In the genomic region with DNA sequence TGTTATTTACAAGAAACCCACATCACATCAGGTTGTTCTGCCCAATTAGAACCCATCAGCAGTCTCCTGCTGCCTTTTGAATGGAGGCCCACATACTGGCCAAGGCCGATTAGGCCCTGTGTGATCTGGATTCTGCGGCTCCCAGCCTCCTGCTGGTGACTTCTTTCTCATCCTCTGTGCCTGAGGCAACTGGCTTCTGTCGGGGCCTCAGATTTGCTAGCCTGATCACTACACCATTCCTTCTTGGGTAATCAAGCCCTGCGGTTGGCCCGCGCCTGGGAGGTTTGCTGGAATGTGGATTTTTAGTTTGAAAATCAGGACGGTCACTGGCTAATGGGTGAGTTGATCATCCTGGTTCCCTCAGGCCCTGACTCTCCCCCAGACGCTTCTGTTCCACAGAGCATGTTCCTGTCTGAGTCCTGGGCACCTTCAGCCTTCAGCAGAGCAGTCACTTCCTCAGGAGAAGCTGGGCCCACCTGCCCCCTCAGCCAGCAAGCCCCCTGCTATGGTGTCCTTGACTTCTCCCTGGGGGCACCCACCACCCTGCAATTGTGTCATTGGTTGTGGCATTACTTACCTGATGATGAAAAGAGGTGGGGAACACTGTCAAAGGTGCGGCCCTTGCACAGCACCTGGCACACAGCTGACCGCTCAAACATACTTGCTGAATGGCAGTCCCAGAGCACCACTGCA, we compare ENCODE assay signal across 1 cellular context.
TF ChIP-seq lines count a peak whose summit lies in the region.

No MANE protein-coding gene starts in this region.

TF ChIP-seq in GM23338, 12 proteins besides CTCF, POLR2A, EP300 and RAD21:
- TF ChIP-seq, protein P1, sequence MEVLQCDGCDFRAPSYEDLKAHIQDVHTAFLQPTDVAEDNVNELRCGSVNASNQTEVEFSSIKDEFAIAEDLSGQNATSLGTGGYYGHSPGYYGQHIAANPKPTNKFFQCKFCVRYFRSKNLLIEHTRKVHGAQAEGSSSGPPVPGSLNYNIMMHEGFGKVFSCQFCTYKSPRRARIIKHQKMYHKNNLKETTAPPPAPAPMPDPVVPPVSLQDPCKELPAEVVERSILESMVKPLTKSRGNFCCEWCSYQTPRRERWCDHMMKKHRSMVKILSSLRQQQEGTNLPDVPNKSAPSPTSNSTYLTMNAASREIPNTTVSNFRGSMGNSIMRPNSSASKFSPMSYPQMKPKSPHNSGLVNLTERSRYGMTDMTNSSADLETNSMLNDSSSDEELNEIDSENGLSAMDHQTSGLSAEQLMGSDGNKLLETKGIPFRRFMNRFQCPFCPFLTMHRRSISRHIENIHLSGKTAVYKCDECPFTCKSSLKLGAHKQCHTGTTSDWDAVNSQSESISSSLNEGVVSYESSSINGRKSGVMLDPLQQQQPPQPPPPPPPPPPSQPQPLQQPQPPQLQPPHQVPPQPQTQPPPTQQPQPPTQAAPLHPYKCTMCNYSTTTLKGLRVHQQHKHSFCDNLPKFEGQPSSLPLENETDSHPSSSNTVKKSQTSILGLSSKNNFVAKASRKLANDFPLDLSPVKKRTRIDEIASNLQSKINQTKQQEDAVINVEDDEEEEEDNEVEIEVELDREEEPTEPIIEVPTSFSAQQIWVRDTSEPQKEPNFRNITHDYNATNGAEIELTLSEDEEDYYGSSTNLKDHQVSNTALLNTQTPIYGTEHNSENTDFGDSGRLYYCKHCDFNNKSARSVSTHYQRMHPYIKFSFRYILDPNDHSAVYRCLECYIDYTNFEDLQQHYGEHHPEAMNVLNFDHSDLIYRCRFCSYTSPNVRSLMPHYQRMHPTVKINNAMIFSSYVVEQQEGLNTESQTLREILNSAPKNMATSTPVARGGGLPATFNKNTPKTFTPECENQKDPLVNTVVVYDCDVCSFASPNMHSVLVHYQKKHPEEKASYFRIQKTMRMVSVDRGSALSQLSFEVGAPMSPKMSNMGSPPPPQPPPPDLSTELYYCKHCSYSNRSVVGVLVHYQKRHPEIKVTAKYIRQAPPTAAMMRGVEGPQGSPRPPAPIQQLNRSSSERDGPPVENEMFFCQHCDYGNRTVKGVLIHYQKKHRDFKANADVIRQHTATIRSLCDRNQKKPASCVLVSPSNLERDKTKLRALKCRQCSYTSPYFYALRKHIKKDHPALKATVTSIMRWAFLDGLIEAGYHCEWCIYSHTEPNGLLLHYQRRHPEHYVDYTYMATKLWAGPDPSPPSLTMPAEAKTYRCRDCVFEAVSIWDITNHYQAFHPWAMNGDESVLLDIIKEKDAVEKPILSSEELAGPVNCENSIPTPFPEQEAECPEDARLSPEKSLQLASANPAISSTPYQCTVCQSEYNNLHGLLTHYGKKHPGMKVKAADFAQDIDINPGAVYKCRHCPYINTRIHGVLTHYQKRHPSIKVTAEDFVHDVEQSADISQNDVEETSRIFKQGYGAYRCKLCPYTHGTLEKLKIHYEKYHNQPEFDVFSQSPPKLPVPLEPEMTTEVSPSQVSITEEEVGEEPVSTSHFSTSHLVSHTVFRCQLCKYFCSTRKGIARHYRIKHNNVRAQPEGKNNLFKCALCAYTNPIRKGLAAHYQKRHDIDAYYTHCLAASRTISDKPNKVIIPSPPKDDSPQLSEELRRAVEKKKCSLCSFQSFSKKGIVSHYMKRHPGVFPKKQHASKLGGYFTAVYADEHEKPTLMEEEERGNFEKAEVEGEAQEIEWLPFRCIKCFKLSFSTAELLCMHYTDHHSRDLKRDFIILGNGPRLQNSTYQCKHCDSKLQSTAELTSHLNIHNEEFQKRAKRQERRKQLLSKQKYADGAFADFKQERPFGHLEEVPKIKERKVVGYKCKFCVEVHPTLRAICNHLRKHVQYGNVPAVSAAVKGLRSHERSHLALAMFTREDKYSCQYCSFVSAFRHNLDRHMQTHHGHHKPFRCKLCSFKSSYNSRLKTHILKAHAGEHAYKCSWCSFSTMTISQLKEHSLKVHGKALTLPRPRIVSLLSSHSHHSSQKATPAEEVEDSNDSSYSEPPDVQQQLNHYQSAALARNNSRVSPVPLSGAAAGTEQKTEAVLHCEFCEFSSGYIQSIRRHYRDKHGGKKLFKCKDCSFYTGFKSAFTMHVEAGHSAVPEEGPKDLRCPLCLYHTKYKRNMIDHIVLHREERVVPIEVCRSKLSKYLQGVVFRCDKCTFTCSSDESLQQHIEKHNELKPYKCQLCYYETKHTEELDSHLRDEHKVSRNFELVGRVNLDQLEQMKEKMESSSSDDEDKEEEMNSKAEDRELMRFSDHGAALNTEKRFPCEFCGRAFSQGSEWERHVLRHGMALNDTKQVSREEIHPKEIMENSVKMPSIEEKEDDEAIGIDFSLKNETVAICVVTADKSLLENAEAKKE (CRISPR knock-in tag; IDR thresholded peaks at IDR 0.05) = no peak
- no peak for TF ChIP-seq CREB1 (CRISPR knock-in tag; IDR thresholded peaks at IDR 0.05; ENCODE audit: low read depth)
- TF ChIP-seq NANOG (IDR thresholded peaks at IDR 0.05; ENCODE audit: borderline replicate concordance) = no peak
- no peak for TF ChIP-seq ZNF331 (CRISPR knock-in tag; IDR thresholded peaks at IDR 0.05; ENCODE audit: low read depth)
- TF ChIP-seq, protein P2, sequence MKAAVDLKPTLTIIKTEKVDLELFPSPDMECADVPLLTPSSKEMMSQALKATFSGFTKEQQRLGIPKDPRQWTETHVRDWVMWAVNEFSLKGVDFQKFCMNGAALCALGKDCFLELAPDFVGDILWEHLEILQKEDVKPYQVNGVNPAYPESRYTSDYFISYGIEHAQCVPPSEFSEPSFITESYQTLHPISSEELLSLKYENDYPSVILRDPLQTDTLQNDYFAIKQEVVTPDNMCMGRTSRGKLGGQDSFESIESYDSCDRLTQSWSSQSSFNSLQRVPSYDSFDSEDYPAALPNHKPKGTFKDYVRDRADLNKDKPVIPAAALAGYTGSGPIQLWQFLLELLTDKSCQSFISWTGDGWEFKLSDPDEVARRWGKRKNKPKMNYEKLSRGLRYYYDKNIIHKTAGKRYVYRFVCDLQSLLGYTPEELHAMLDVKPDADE (IDR thresholded peaks at IDR 0.05) = no peak
- no peak for TF ChIP-seq ZNF114 (CRISPR knock-in tag; IDR thresholded peaks at IDR 0.05)
- TF ChIP-seq, protein P3, sequence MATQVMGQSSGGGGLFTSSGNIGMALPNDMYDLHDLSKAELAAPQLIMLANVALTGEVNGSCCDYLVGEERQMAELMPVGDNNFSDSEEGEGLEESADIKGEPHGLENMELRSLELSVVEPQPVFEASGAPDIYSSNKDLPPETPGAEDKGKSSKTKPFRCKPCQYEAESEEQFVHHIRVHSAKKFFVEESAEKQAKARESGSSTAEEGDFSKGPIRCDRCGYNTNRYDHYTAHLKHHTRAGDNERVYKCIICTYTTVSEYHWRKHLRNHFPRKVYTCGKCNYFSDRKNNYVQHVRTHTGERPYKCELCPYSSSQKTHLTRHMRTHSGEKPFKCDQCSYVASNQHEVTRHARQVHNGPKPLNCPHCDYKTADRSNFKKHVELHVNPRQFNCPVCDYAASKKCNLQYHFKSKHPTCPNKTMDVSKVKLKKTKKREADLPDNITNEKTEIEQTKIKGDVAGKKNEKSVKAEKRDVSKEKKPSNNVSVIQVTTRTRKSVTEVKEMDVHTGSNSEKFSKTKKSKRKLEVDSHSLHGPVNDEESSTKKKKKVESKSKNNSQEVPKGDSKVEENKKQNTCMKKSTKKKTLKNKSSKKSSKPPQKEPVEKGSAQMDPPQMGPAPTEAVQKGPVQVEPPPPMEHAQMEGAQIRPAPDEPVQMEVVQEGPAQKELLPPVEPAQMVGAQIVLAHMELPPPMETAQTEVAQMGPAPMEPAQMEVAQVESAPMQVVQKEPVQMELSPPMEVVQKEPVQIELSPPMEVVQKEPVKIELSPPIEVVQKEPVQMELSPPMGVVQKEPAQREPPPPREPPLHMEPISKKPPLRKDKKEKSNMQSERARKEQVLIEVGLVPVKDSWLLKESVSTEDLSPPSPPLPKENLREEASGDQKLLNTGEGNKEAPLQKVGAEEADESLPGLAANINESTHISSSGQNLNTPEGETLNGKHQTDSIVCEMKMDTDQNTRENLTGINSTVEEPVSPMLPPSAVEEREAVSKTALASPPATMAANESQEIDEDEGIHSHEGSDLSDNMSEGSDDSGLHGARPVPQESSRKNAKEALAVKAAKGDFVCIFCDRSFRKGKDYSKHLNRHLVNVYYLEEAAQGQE (IDR thresholded peaks at IDR 0.05; ENCODE audit: unreplicated experiment) = no peak
- no peak for TF ChIP-seq EZH2 (IDR thresholded peaks at IDR 0.05; ENCODE audit: low read depth, unreplicated experiment)
- no peak for TF ChIP-seq STAT1 (IDR thresholded peaks at IDR 0.05; ENCODE audit: unreplicated experiment)
- no peak for TF ChIP-seq EZH2phosphoT487 (IDR thresholded peaks at IDR 0.05; ENCODE audit: unreplicated experiment)
- TF ChIP-seq POLR2AphosphoS5 (IDR thresholded peaks at IDR 0.05; ENCODE audit: low read depth) = no peak
- TF ChIP-seq JUNB (IDR thresholded peaks at IDR 0.05; ENCODE audit: unreplicated experiment) = no peak
